1 cellular context compared by ENCODE assay signal in genomic region chr10:6473430-6473829, GRCh38.
TF ChIP-seq lines count a peak whose summit lies in the region.

No MANE protein-coding gene starts in this region.

TF ChIP-seq in K562, 482 proteins besides CTCF, POLR2A, EP300 and RAD21 (continued from another document and continues in another):
- peak; percentile 63; the same call in 1 of the 2 replicates for TF ChIP-seq TCF7 (IDR thresholded peaks at IDR 0.05; ENCODE audit: borderline replicate concordance)
- TF ChIP-seq CREM (IDR thresholded peaks at IDR 0.05; ENCODE audit: low read depth), result peak; percentile 84
- no peak for TF ChIP-seq RB1 (IDR thresholded peaks at IDR 0.05; ENCODE audit: low read depth)
- no peak for TF ChIP-seq PHF8 (IDR thresholded peaks at IDR 0.05; ENCODE audit: borderline replicate concordance, low read length)
- no peak for TF ChIP-seq TFE3 (CRISPR knock-in tag; IDR thresholded peaks at IDR 0.05)
- no peak for TF ChIP-seq JUNB (CRISPR knock-in tag; conservative IDR thresholded peaks at IDR 0.05)
- TF ChIP-seq GTF2A2 (tag; IDR thresholded peaks at IDR 0.05), result no peak
- TF ChIP-seq ZKSCAN3 (CRISPR knock-in tag; IDR thresholded peaks at IDR 0.05), result no peak
- no peak for TF ChIP-seq NR2C2 (CRISPR knock-in tag; IDR thresholded peaks at IDR 0.05)
- peak; percentile 28; the same call in 1 of the 2 replicates for TF ChIP-seq NR2C2 (tag; IDR thresholded peaks at IDR 0.05)
- TF ChIP-seq ZNF57 (CRISPR knock-in tag; IDR thresholded peaks at IDR 0.05), result no peak
- TF ChIP-seq ZNF165 (CRISPR knock-in tag; IDR thresholded peaks at IDR 0.05; ENCODE audit: borderline replicate concordance), result no peak
- no peak for TF ChIP-seq COPS2 (conservative IDR thresholded peaks at IDR 0.05)
- peak; percentile 22; the same call in 1 of the 2 replicates for TF ChIP-seq BHLHE40 (IDR thresholded peaks at IDR 0.05; ENCODE audit: low read length)
- no peak for TF ChIP-seq LCOR (CRISPR knock-in tag; IDR thresholded peaks at IDR 0.05)
- TF ChIP-seq ZNF444 (CRISPR knock-in tag; IDR thresholded peaks at IDR 0.05), result no peak
- 0 out of 4 replicates have a peak, but pooled peaks of 1 of the 2 experiments have one; percentile 31 for TF ChIP-seq UBTF (IDR thresholded peaks at IDR 0.05; ENCODE audit: borderline replicate concordance in 1 of 2, low read depth in 2 of 2, low read length in 2 of 2)
- TF ChIP-seq IRF2 (CRISPR knock-in tag; IDR thresholded peaks at IDR 0.05), result no peak
- TF ChIP-seq KLF16 (IDR thresholded peaks at IDR 0.05), result peak; percentile 87
- TF ChIP-seq XRCC3 (IDR thresholded peaks at IDR 0.05), result no peak
- no peak for TF ChIP-seq ZBTB5 (IDR thresholded peaks at IDR 0.05)
- TF ChIP-seq BCOR (IDR thresholded peaks at IDR 0.05), result no peak
- no peak for TF ChIP-seq POLR2G (IDR thresholded peaks at IDR 0.05; ENCODE audit: low read depth, low read length)
- peak; percentile 49; the same call in 1 of the 2 replicates for TF ChIP-seq ZBTB40 (IDR thresholded peaks at IDR 0.05)
- TF ChIP-seq ZBTB40 (CRISPR knock-in tag; IDR thresholded peaks at IDR 0.05), result no peak
- TF ChIP-seq ARHGAP35 (IDR thresholded peaks at IDR 0.05; ENCODE audit: partially characterized antibody), result no peak
- no peak for TF ChIP-seq ZNF740 (CRISPR knock-in tag; IDR thresholded peaks at IDR 0.05)
- no peak for TF ChIP-seq ZNF740 (tag; IDR thresholded peaks at IDR 0.05)
- no peak for TF ChIP-seq ZBTB26 (CRISPR knock-in tag; IDR thresholded peaks at IDR 0.05)
- 0 out of 2 replicates have a peak, but pooled peaks have one; percentile 48 for TF ChIP-seq MTA3 (IDR thresholded peaks at IDR 0.05; ENCODE audit: borderline replicate concordance)
- TF ChIP-seq ARID4B (CRISPR knock-in tag; IDR thresholded peaks at IDR 0.05), result no peak
- no peak for TF ChIP-seq BRF1 (IDR thresholded peaks at IDR 0.05; ENCODE audit: borderline replicate concordance, extremely low read depth, insufficient read length)
- TF ChIP-seq ZEB2 (IDR thresholded peaks at IDR 0.05), result peak; percentile 47; the same call in 1 of the 2 replicates
- TF ChIP-seq RBM25 (IDR thresholded peaks at IDR 0.05; ENCODE audit: low read depth, low read length, severe bottlenecking), result no peak
- TF ChIP-seq ZNF584 (CRISPR knock-in tag; IDR thresholded peaks at IDR 0.05; ENCODE audit: low read depth), result no peak
- peak; percentile 85 for TF ChIP-seq MTA2 (IDR thresholded peaks at IDR 0.05; ENCODE audit: low read depth)
- TF ChIP-seq ELF1 (tag; IDR thresholded peaks at IDR 0.05), result no peak
- no peak for TF ChIP-seq ZKSCAN1 (IDR thresholded peaks at IDR 0.05; ENCODE audit: low read depth, low read length)
- peak; percentile 90 for TF ChIP-seq CXXC5 (CRISPR knock-in tag; IDR thresholded peaks at IDR 0.05)
- TF ChIP-seq GATA2 (CRISPR knock-in tag; IDR thresholded peaks at IDR 0.05), result peak; percentile 93
- TF ChIP-seq U2AF1 (optimal IDR thresholded peaks at IDR 0.05; ENCODE audit: low read depth, low read length), result no peak
- no peak for TF ChIP-seq KLF1 (tag; IDR thresholded peaks at IDR 0.05)
- no peak for TF ChIP-seq HSF4 (CRISPR knock-in tag; IDR thresholded peaks at IDR 0.05; ENCODE audit: borderline replicate concordance)
- TF ChIP-seq SOX6 (IDR thresholded peaks at IDR 0.05), result peak; percentile 95
- TF ChIP-seq ZNF785 (CRISPR knock-in tag; IDR thresholded peaks at IDR 0.05), result no peak
